18 cellular contexts compared by ENCODE assay signal in the genomic region with DNA sequence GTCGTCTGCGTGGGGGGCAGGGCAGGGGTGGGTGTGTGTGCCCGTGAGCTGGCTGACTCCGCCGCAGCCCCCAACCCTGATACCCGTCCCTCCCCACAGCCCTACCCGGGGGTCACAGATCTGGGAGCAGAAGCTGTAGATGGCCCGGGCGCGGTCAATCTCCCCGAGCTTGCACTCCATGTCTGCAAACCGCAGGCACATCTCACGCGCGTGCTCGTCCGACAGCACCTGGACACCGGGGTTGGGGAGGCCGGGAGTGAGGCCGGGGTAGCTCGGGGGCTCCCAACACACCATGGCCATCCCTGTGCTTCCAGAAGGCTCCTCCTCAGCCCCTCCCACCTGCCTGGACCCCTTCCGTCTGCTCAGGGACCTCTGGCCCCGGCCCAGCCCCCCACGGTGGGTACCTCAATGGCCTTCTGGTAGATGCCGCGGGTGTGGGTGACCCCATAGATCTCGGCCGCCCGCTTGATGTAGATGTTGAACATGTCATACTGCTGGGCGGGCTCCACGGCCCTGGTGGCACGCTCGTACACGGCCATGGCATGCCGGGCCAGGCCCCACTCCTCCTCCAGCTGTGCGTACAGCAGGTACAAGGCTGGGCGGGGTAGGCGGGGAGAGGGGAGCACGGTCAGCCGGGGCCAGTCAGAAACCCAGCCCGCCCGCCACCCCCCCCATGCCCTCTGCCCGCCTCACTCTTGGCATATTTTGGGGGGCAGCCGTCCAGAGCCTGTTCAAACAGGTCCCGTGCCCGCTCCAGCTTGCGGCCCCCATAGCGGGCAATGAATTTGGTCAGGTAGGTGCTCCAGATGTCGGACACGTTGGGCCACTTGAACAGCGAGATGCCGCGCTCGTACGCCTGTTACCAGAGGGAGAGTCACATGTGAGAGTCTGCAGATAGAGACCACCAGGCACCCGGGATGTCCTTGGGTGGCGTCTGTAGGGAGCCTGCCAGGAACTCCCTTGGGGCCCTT. TPM values are rescaled to one million over a fixed set of nuclear protein-coding genes. Genes with fewer than 3 reads are reported as not detected.
DNase-seq lines count a peak whose midpoint lies in the region; ATAC-seq and TF ChIP-seq lines count a peak whose summit lies in the region.
"Had no signal": no experiment of that assay in that cellular context is flagged by ENCODE, and none has a peak within 500 bp of the region (broad histone marks: within the 10 kb centered on the region; RNA-seq: fewer than 3 reads in every experiment).

No MANE protein-coding gene starts in this region.

- no peak for TF ChIP-seq EP300 in upper lobe of left lung (IDR thresholded peaks at IDR 0.05)

- no peaks in the 10 kb centered on the region for H3K9me3 ChIP-seq in duodenal mucosa (ENCODE audit: control insufficient read depth in 1 of 2, low read length in 2 of 2)
- H3K9me3 ChIP-seq in lower lobe of right lung = no peaks in the 10 kb centered on the region
- no peaks in the 10 kb centered on the region for H3K9me3 ChIP-seq in upper lobe of left lung

- H3K36me3 ChIP-seq in duodenal mucosa (ENCODE audit: control insufficient read depth in 1 of 2, insufficient read depth in 2 of 2, low read length in 2 of 2) (peaks cover 36 to 78% of the 10 kb centered on the region in 2 donors), lower lobe of right lung (peaks cover 85% of the 10 kb centered on the region), upper lobe of left lung (peaks cover 23 to 86% (median 69%) of the 10 kb centered on the region in 4 donors)

- no peak for DNase-seq in lower lobe of right lung
- peak in 1 of 2 donors; percentile 82 for DNase-seq in upper lobe of left lung
- no peak for DNase-seq in middle frontal gyrus (ENCODE audit: extremely low spot score, low spot score)
- DNase-seq in NCI-H146 (lab: John Stamatoyannopoulos, UW) = no peak
- DNase-seq: ACHN, DND-41, H9, Kasumi-1, NCI-H1092 treated with DMSO at 0.1 percent for 48 hours, NCI-H2081, NCI-H2171 treated with DMSO at 0.1 percent for 48 hours, NCI-H446 treated with DMSO at 0.1 percent for 48 hours, NCI-H69 had no signal

- H3K4me1 ChIP-seq in duodenal mucosa (ENCODE audit: control insufficient read depth in 1 of 2, insufficient read depth in 2 of 2, low read length in 2 of 2) (peaks cover 19 to 30% of the 10 kb centered on the region in 2 donors), lower lobe of right lung (peaks cover 25% of the 10 kb centered on the region), upper lobe of left lung (peaks cover 10 to 39% (median 32%) of the 10 kb centered on the region in 4 donors)

- 96 to 97% methylated on average over 6 to 49 of the region's 57 CpGs for WGBS in upper lobe of left lung, 2 donors

- no peak overlapping the region for H3K9ac ChIP-seq in duodenal mucosa (ENCODE audit: low read depth in 1 of 2, low read length in 2 of 2)

- H3K4me3 ChIP-seq in duodenal mucosa (ENCODE audit: low read depth in 1 of 2, low read length in 2 of 2) (no peak overlapping the region), lower lobe of right lung (no peak overlapping the region), upper lobe of left lung (no peak overlapping the region)

- no peak for TF ChIP-seq POLR2A in upper lobe of left lung (IDR thresholded peaks at IDR 0.05)

- ATAC-seq in lower lobe of right lung (no peak), upper lobe of left lung (ENCODE audit: low FRiP score in 2 of 2) (no peak), GM21447 (IDR thresholded peaks at IDR 0.05; ENCODE audit: unreplicated experiment) (no peak)
- ATAC-seq: Right ventricle myocardium inferior had no signal

- H3K27ac ChIP-seq in VCaP = peak overlapping the region; percentile 99
- peak overlapping the region; percentile 32 for H3K27ac ChIP-seq in duodenal mucosa (ENCODE audit: low read depth, low read length)
- H3K27ac ChIP-seq in lower lobe of right lung = peak overlapping the region; percentile 85
- H3K27ac ChIP-seq in upper lobe of left lung = peak overlapping the region; percentile 78 to 94 (median 86)

- TF ChIP-seq CTCF in VCaP (conservative IDR thresholded peaks at IDR 0.05) (no peak), lower lobe of right lung (IDR thresholded peaks at IDR 0.05) (no peak), upper lobe of left lung (IDR thresholded peaks at IDR 0.05) (no peak)

- intact Hi-C loops in lower lobe of right lung (cut with DNase I) = no loop called here

- no peaks in the 10 kb centered on the region for H3K27me3 ChIP-seq in duodenal mucosa (ENCODE audit: control insufficient read depth in 1 of 2, insufficient read depth in 2 of 2, low read length in 2 of 2)
- no peaks in the 10 kb centered on the region for H3K27me3 ChIP-seq in lower lobe of right lung (ENCODE audit: low read depth)
- H3K27me3 ChIP-seq in upper lobe of left lung = no peaks in the 10 kb centered on the region

RNA-seq across cellular contexts. Expression of a gene that starts 8.6 kb away (rescaled TPM):
- total RNA-seq in lower lobe of right lung = 42.0 TPM
- 10 to 100 TPM; 35.7 to 81.7 (median 51.4) TPM for total RNA-seq in upper lobe of left lung

RNA-seq across cellular contexts. Expression of a gene that starts 8.9 kb away (rescaled TPM):
- 82.6 TPM for total RNA-seq in lower lobe of right lung
- total RNA-seq in upper lobe of left lung = 100 to 1,000 TPM in 2 of 6 donors, 10 to 100 TPM in 4; 21.3 to 133 (median 71.3) TPM

RNA-seq across cellular contexts. Expression of a gene that starts 12.8 kb away (rescaled TPM):
- total RNA-seq in lower lobe of right lung (3.5 TPM), upper lobe of left lung (10 to 100 TPM in 1 of 6 donors, 1 to 10 TPM in 4, not detected in 1; 2.3 to 21.0 (median 3.3) TPM)
- total RNA-seq: H9, HT-29 had no signal

RNA-seq across cellular contexts. Expression of a gene that starts 16.2 kb away (rescaled TPM):
- total RNA-seq in lower lobe of right lung = 200 TPM
- total RNA-seq in upper lobe of left lung = 100 to 1,000 TPM; 111 to 562 (median 249) TPM

RNA-seq across cellular contexts. Expression of a gene that starts 25.1 kb away (rescaled TPM):
- total RNA-seq in lower lobe of right lung (25.6 TPM), upper lobe of left lung (10 to 100 TPM; 12.2 to 63.9 (median 31.2) TPM)

Comparison
In these comparisons a context has a peak if more than half of its experiments do, and no peak if none do; other contexts are left out.
1. H3K27ac ChIP-seq: peak in every context shown above with its lines; median percentile 99 in VCaP; 86 in upper lobe of left lung; 85 in lower lobe of right lung; 32 in duodenal mucosa.